ENCODE assay signal across 2 cellular contexts in the genomic region with DNA sequence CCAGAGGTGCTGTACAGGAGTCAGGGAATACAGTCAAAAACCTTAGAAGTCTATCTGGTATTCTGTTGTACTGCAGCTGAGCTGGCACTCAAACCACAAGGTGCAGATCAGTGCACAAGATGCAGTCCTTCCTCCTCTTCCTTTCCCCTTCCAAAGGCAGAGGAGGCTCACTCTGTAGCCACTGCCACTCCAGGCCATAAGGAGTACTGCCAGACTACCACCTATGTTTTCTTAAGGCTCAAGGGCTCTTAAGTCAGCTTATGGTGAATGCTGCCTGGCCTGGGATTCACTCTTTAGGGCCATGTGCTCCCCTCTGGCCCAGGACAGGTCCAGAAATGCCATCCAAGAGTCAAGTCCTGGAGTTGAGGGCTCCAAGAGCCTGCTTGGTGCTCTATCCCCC.
TF ChIP-seq lines count a peak whose summit lies in the region.

No MANE protein-coding gene starts in this region.

TF ChIP-seq in IMR-90, 13 proteins besides CTCF, POLR2A, EP300 and RAD21:
- TF ChIP-seq MXI1 (IDR thresholded peaks at IDR 0.05; ENCODE audit: borderline replicate concordance, low read depth, low read length) (no peak), ELK1 (IDR thresholded peaks at IDR 0.05; ENCODE audit: borderline replicate concordance, low read depth, low read length) (no peak), SMC3 (IDR thresholded peaks at IDR 0.05; ENCODE audit: low read depth, low read length) (no peak), USF2 (IDR thresholded peaks at IDR 0.05; ENCODE audit: low read depth, low read length) (no peak), NFE2L2 (IDR thresholded peaks at IDR 0.05; ENCODE audit: low read depth, low read length) (no peak), CEBPB (IDR thresholded peaks at IDR 0.05; ENCODE audit: low read depth, low read length) (no peak), RFX5 (IDR thresholded peaks at IDR 0.05; ENCODE audit: low read depth, low read length) (no peak), BHLHE40 (IDR thresholded peaks at IDR 0.05; ENCODE audit: low read depth, low read length) (no peak), MAZ (IDR thresholded peaks at IDR 0.05; ENCODE audit: borderline replicate concordance, low read depth, low read length) (no peak), RCOR1 (IDR thresholded peaks at IDR 0.05; ENCODE audit: insufficient replicate concordance, low read length) (no peak), MAFK (IDR thresholded peaks at IDR 0.05; ENCODE audit: low read depth, low read length) (no peak), CHD1 (IDR thresholded peaks at IDR 0.05; ENCODE audit: low read depth, low read length) (no peak), FOS (IDR thresholded peaks at IDR 0.05; ENCODE audit: low read depth, low read length) (no peak)

TF ChIP-seq in WTC11, 78 proteins besides CTCF, POLR2A, EP300 and RAD21:
- TF ChIP-seq ZNF425 (CRISPR knock-in tag; conservative IDR thresholded peaks at IDR 0.05) (no peak), SOX15 (CRISPR knock-in tag; IDR thresholded peaks at IDR 0.05) (no peak), E2F4 (CRISPR knock-in tag; IDR thresholded peaks at IDR 0.05; ENCODE audit: borderline replicate concordance, low read depth) (no peak)
